Comparison of ENCODE assay signal across 1 cellular context in the genomic region with DNA sequence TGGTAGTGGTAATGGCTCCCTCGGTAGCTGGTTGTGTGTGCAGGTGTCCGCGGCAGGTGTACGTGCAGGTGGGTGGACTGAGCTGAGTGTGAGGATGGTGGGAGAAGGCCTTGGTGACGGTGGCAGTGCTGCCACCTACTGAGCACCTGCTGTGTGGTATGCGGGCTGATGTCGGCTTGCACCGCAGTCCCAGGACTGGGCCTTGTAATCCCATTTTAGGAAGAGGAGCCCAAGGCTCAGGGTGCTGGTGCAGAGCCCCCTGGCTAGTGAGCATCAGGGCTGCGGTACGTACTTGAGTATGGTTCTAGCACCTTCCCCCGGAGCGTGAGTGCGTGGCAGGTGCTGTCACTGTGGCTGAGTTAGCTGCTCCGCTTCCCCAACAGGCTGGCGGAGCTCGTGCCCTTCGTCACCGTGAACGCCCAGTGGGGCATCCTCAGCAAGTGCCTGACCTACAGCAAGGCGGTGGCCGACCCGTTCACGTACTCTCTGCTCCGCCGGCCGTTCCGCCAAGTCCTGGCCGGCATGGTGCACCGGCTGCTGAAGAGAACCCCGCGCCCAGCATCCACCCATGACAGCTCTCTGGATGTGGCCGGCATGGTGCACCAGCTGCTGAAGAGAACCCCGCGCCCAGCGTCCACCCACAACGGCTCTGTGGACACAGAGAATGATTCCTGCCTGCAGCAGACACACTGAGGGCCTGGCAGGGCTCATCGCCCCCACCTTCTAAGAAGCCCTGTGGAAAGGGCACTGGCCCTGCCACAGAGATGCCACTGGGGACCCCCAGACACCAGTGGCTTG.
TF ChIP-seq lines count a peak whose summit lies in the region.

No MANE protein-coding gene starts in this region.

TF ChIP-seq in GM23338, 12 proteins besides CTCF, POLR2A, EP300 and RAD21 (continued from another document):
- TF ChIP-seq, protein P1, sequence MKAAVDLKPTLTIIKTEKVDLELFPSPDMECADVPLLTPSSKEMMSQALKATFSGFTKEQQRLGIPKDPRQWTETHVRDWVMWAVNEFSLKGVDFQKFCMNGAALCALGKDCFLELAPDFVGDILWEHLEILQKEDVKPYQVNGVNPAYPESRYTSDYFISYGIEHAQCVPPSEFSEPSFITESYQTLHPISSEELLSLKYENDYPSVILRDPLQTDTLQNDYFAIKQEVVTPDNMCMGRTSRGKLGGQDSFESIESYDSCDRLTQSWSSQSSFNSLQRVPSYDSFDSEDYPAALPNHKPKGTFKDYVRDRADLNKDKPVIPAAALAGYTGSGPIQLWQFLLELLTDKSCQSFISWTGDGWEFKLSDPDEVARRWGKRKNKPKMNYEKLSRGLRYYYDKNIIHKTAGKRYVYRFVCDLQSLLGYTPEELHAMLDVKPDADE (IDR thresholded peaks at IDR 0.05): no peak
- TF ChIP-seq EZH2 (IDR thresholded peaks at IDR 0.05; ENCODE audit: low read depth, unreplicated experiment): no peak
- TF ChIP-seq, protein P2, sequence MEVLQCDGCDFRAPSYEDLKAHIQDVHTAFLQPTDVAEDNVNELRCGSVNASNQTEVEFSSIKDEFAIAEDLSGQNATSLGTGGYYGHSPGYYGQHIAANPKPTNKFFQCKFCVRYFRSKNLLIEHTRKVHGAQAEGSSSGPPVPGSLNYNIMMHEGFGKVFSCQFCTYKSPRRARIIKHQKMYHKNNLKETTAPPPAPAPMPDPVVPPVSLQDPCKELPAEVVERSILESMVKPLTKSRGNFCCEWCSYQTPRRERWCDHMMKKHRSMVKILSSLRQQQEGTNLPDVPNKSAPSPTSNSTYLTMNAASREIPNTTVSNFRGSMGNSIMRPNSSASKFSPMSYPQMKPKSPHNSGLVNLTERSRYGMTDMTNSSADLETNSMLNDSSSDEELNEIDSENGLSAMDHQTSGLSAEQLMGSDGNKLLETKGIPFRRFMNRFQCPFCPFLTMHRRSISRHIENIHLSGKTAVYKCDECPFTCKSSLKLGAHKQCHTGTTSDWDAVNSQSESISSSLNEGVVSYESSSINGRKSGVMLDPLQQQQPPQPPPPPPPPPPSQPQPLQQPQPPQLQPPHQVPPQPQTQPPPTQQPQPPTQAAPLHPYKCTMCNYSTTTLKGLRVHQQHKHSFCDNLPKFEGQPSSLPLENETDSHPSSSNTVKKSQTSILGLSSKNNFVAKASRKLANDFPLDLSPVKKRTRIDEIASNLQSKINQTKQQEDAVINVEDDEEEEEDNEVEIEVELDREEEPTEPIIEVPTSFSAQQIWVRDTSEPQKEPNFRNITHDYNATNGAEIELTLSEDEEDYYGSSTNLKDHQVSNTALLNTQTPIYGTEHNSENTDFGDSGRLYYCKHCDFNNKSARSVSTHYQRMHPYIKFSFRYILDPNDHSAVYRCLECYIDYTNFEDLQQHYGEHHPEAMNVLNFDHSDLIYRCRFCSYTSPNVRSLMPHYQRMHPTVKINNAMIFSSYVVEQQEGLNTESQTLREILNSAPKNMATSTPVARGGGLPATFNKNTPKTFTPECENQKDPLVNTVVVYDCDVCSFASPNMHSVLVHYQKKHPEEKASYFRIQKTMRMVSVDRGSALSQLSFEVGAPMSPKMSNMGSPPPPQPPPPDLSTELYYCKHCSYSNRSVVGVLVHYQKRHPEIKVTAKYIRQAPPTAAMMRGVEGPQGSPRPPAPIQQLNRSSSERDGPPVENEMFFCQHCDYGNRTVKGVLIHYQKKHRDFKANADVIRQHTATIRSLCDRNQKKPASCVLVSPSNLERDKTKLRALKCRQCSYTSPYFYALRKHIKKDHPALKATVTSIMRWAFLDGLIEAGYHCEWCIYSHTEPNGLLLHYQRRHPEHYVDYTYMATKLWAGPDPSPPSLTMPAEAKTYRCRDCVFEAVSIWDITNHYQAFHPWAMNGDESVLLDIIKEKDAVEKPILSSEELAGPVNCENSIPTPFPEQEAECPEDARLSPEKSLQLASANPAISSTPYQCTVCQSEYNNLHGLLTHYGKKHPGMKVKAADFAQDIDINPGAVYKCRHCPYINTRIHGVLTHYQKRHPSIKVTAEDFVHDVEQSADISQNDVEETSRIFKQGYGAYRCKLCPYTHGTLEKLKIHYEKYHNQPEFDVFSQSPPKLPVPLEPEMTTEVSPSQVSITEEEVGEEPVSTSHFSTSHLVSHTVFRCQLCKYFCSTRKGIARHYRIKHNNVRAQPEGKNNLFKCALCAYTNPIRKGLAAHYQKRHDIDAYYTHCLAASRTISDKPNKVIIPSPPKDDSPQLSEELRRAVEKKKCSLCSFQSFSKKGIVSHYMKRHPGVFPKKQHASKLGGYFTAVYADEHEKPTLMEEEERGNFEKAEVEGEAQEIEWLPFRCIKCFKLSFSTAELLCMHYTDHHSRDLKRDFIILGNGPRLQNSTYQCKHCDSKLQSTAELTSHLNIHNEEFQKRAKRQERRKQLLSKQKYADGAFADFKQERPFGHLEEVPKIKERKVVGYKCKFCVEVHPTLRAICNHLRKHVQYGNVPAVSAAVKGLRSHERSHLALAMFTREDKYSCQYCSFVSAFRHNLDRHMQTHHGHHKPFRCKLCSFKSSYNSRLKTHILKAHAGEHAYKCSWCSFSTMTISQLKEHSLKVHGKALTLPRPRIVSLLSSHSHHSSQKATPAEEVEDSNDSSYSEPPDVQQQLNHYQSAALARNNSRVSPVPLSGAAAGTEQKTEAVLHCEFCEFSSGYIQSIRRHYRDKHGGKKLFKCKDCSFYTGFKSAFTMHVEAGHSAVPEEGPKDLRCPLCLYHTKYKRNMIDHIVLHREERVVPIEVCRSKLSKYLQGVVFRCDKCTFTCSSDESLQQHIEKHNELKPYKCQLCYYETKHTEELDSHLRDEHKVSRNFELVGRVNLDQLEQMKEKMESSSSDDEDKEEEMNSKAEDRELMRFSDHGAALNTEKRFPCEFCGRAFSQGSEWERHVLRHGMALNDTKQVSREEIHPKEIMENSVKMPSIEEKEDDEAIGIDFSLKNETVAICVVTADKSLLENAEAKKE (CRISPR knock-in tag; IDR thresholded peaks at IDR 0.05): no peak
- no peak for TF ChIP-seq NANOG (IDR thresholded peaks at IDR 0.05; ENCODE audit: borderline replicate concordance)
- no peak for TF ChIP-seq POLR2AphosphoS5 (IDR thresholded peaks at IDR 0.05; ENCODE audit: low read depth)
- TF ChIP-seq CREB1 (CRISPR knock-in tag; IDR thresholded peaks at IDR 0.05; ENCODE audit: low read depth): no peak
- TF ChIP-seq JUNB (IDR thresholded peaks at IDR 0.05; ENCODE audit: unreplicated experiment): no peak
- no peak for TF ChIP-seq STAT1 (IDR thresholded peaks at IDR 0.05; ENCODE audit: unreplicated experiment)
- TF ChIP-seq, protein P3, sequence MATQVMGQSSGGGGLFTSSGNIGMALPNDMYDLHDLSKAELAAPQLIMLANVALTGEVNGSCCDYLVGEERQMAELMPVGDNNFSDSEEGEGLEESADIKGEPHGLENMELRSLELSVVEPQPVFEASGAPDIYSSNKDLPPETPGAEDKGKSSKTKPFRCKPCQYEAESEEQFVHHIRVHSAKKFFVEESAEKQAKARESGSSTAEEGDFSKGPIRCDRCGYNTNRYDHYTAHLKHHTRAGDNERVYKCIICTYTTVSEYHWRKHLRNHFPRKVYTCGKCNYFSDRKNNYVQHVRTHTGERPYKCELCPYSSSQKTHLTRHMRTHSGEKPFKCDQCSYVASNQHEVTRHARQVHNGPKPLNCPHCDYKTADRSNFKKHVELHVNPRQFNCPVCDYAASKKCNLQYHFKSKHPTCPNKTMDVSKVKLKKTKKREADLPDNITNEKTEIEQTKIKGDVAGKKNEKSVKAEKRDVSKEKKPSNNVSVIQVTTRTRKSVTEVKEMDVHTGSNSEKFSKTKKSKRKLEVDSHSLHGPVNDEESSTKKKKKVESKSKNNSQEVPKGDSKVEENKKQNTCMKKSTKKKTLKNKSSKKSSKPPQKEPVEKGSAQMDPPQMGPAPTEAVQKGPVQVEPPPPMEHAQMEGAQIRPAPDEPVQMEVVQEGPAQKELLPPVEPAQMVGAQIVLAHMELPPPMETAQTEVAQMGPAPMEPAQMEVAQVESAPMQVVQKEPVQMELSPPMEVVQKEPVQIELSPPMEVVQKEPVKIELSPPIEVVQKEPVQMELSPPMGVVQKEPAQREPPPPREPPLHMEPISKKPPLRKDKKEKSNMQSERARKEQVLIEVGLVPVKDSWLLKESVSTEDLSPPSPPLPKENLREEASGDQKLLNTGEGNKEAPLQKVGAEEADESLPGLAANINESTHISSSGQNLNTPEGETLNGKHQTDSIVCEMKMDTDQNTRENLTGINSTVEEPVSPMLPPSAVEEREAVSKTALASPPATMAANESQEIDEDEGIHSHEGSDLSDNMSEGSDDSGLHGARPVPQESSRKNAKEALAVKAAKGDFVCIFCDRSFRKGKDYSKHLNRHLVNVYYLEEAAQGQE (IDR thresholded peaks at IDR 0.05; ENCODE audit: unreplicated experiment): no peak
- TF ChIP-seq EZH2phosphoT487 (IDR thresholded peaks at IDR 0.05; ENCODE audit: unreplicated experiment): no peak
